Comparison of ENCODE assay signal across 11 cellular contexts in the genomic region with DNA sequence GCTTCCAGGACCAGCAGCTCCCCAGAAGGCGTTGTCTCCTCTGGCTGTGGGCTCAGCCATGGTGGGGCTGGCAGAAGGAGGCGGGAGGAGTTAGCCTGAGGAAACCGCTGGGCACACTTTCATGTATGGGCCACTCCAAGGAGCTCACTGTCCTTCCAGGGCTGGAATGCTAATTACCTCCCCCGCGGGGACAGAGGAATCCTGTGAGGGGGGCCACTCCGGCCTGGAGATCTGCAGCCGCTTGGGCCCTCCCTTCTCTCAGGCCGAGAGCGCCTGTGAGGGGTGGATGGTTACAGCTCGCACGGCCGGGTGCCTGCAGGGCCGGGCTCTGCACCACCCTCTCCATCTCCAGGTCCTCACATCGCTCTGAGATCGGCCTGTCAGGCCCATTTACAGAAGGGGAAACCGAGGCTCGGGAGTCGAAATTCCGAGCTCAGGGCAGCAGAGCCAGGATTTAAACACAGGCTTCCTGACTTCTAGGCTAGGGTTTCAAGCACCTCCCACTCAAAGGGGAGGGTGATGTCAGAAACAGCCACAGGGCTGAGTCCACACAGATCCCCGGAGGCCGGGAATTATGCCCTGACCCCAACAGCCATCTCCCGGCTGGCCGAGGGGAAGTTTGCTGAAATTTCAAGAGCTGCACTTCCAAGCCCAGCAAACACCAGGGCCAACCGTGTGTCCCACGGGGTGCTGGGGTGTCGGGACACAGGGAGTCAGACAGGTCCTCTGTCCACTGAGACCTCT. TPM values are rescaled to one million over a fixed set of nuclear protein-coding genes. Genes with fewer than 3 reads are reported as not detected.
DNase-seq lines count a peak whose midpoint lies in the region; TF ChIP-seq lines count a peak whose summit lies in the region.
"Had no signal": no experiment of that assay in that cellular context is flagged by ENCODE, and none has a peak within 500 bp of the region (broad histone marks: within the 10 kb centered on the region; RNA-seq: fewer than 3 reads in every experiment).

No MANE protein-coding gene starts in this region.

- intact Hi-C loops in A673 (cut with micrococcal nuclease; ENCODE audit: unreplicated experiment) = no loop called here

- H3K36me3 ChIP-seq in skeletal muscle satellite cell (ENCODE audit: insufficient read depth, low read length) (no peaks in the 10 kb centered on the region), A673 (ENCODE audit: insufficient read depth, low read length, poor library complexity, severe bottlenecking) (no peaks in the 10 kb centered on the region)

- DNase-seq in HuH-7 (ENCODE audit: low spot score) = peak; percentile 95
- peak; percentile 49 for DNase-seq in dermis blood vessel endothelial cell
- no peak for DNase-seq in NCI-H1417 treated with DMSO at 0.1 percent for 48 hours (lab: John Stamatoyannopoulos, UW)
- DNase-seq in A673 (ENCODE audit: low spot score) = no peak
- DNase-seq in dedifferentiated amniotic fluid mesenchymal stem cell (ENCODE audit: extremely low spot score) = no peak
- DNase-seq in epidermal melanocyte (ENCODE audit: insufficient read length, low spot score) = no peak
- DNase-seq: activated CD4-positive, alpha-beta T cell treated with anti-CD3 and anti-CD28 coated beads, Interleukin-2, amount 10 ng/mL, durations not matched to agents 24 days and 14 days; activated naive CD8-positive, alpha-beta T cell treated with anti-CD3 and anti-CD28 coated beads for 36 hours had no signal

- H3K4me3 ChIP-seq in skeletal muscle satellite cell (ENCODE audit: low read length) (no peak overlapping the region), A673 (ENCODE audit: low read depth, low read length, poor library complexity, severe bottlenecking) (no peak overlapping the region)

- H3K4me2 ChIP-seq in skeletal muscle satellite cell (ENCODE audit: low read length) = peak overlapping the region; percentile 75

- no peak for TF ChIP-seq CTCF in A673 (conservative IDR thresholded peaks at IDR 0.05; ENCODE audit: low read depth, low read length)

- peak overlapping the region; percentile 56 for H3K9ac ChIP-seq in skeletal muscle satellite cell (ENCODE audit: low read depth, low read length)

- CTCF ChIA-PET in A673 (lab: Charles Lee) = no interaction called here

- H3K9me3 ChIP-seq in skeletal muscle satellite cell (replicated peaks; ENCODE audit: low read length) (no peaks in the 10 kb centered on the region), A673 (ENCODE audit: low read depth, low read length, poor library complexity, severe bottlenecking) (no peaks in the 10 kb centered on the region)

- no TSS peak for BruUV-seq in A673 (replicated peaks; lab: Mats Ljungman, UMichigan)

- H3K27me3 ChIP-seq in layer of hippocampus (ENCODE audit: control insufficient read depth, insufficient read depth, low read length) (no peaks in the 10 kb centered on the region), skeletal muscle satellite cell (ENCODE audit: control insufficient read depth, insufficient read depth, low read length) (peaks cover 4% of the 10 kb centered on the region), A673 (replicated peaks; ENCODE audit: insufficient read depth, low read depth, low read length, poor library complexity) (no peaks in the 10 kb centered on the region)

- POLR2A ChIA-PET in A673 (lab: Charles Lee; ENCODE audit: low non-redundant PET) = no interaction called here

- peak overlapping the region; percentile 15 for H3K27ac ChIP-seq in layer of hippocampus (ENCODE audit: low read depth, low read length)
- no peak overlapping the region for H3K27ac ChIP-seq in A673 (ENCODE audit: low read depth, low read length, poor library complexity, severe bottlenecking)
- H3K27ac ChIP-seq: HL-60 had no signal

- H3K4me1 ChIP-seq in skeletal muscle satellite cell (ENCODE audit: control insufficient read depth, insufficient read depth, low read length) = peaks cover 49% of the 10 kb centered on the region
- peaks cover 4% of the 10 kb centered on the region for H3K4me1 ChIP-seq in A673 (ENCODE audit: insufficient read depth, low read length, poor library complexity, severe bottlenecking)

RNA-seq across cellular contexts. Expression of gene PDGFA, which starts 59.1 kb away (rescaled TPM):
- 68.8 and 100 TPM in 2 replicates for total RNA-seq in dermis blood vessel endothelial cell
- total RNA-seq in skeletal muscle satellite cell (2012; rRNA removed) = 4.1 and 16.2 TPM in 2 replicates
- total RNA-seq in A673 (2021) = 2.1 and 4.3 TPM in 2 replicates

Comparison
In these comparisons a context has a peak if more than half of its experiments do, and no peak if none do; other contexts are left out.
1. DNase-seq: peak in HuH-7 (single experiment) and dermis blood vessel endothelial cell (single experiment); none in NCI-H1417 treated with DMSO at 0.1 percent for 48 hours (single experiment), A673 (single experiment), dedifferentiated amniotic fluid mesenchymal stem cell (single experiment) and epidermal melanocyte (single experiment).
2. RNA of gene PDGFA, which starts 59.1 kb away (total RNA-seq): 68.8 to 100 TPM in dermis blood vessel endothelial cell; 2.1 to 4.3 TPM in A673; every median in the first group is over 10 times any median in the second.